In the genomic region with DNA sequence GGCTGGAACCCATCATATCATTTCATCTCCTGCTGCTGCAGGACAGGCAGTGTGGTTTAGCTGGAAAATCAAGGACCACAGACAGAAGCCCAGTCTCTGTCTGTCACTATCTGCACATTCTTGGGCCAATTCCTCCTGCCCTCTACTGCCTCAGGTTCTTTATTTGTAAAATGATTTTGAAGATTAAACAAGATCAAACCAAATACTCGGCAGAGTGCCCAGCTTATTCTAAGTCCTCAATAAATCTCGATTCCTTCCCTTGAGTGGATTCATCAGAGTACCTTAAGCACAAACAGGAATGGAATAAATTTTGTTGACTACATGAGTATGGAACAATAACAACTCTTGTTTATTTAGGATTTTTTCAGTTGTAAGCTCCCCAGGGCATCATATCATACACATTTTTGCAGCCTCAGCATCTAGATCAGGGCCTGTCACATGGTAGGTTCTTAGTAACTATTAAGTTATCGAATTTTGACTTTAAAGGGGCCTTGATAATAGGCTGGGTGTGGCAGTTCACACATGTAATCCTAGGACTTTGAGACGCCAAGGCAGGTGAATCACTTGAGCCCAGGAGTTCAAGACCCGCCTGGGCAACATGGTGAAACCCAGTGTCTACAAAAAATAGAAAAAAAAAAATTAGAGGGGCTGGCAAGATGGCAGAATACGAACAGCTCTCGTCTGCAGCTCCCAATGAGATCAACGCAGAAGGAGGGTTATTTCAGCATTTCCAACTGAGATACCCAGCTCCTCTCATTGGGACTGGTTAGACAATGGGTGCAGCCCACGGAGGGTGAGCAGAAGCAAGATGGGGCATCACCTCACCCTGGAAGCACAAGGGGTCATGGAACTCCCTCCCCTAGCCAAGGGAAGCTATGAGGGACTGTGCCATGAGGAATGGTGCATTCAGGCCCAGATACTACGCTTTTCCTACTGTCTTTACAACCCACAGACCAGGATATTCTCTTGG, we compare ENCODE assay signal across 1 cellular context.
TF ChIP-seq lines count a peak whose summit lies in the region.

No MANE protein-coding gene starts in this region.

TF ChIP-seq in K562, 482 proteins besides CTCF, POLR2A, EP300 and RAD21 (continued from another document):
- TF ChIP-seq E2F8 (IDR thresholded peaks at IDR 0.05; ENCODE audit: low read depth, partially characterized antibody) (no peak), ZNF316 (IDR thresholded peaks at IDR 0.05) (peak; percentile 43; the same call in 1 of the 2 replicates), C11orf30 (IDR thresholded peaks at IDR 0.05; ENCODE audit: low read depth) (peak; percentile 31; the same call in 1 of the 2 replicates), ZBTB5 (IDR thresholded peaks at IDR 0.05) (no peak), HMGN3 (IDR thresholded peaks at IDR 0.05; ENCODE audit: borderline replicate concordance, extremely low read depth, insufficient read length, low read depth, low read length) (no peak), ZNF165 (CRISPR knock-in tag; IDR thresholded peaks at IDR 0.05; ENCODE audit: borderline replicate concordance) (no peak), CBFA2T2 (conservative IDR thresholded peaks at IDR 0.05) (no peak), CAMTA2 (CRISPR knock-in tag; conservative IDR thresholded peaks at IDR 0.05) (no peak), ZNF134 (CRISPR knock-in tag; conservative IDR thresholded peaks at IDR 0.05) (no peak), HDAC6 (IDR thresholded peaks at IDR 0.05; ENCODE audit: low read depth, low read length) (no peak), RCOR1 (IDR thresholded peaks at IDR 0.05; ENCODE audit: borderline replicate concordance in 1 of 2, low read depth in 2 of 2, low read length in 2 of 2) (no peak), ZNF79 (CRISPR knock-in tag; IDR thresholded peaks at IDR 0.05; ENCODE audit: low read depth) (no peak)
TF ChIP-seq in K562: peak in this region for 2.
